ENCODE assay signal across 33 cellular contexts in the genomic region with DNA sequence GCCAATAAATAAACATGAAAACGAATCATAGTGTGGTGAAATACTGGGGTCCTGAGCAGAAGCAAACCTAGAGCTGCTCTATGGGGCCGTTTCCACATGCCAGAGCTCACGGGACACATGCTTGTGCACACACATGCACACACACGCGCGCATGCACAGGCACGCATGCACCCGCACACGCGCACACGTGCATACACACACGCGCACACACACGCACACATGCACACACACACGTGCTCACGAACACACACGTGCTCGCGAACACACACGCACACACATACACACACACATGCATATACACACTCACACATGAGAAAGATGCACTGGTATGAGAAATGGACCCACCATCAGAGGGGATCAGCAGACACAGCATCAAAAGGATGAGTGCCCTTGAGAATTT.
"Had no signal": no experiment of that assay in that cellular context is flagged by ENCODE, and none has a peak within 500 bp of the region (broad histone marks: within the 10 kb centered on the region; RNA-seq: fewer than 3 reads in every experiment).

No MANE protein-coding gene starts in this region.

- ATAC-seq: activated CD4-positive, CD25-positive, alpha-beta regulatory T cell treated with anti-CD3 and anti-CD28 coated beads, Interleukin-2, amount 50 U/mL, for 24 hours; activated CD8-positive, alpha-beta T cell treated with anti-CD3 and anti-CD28 coated beads for 36 hours; activated naive CD8-positive, alpha-beta T cell treated with anti-CD3 and anti-CD28 coated beads, Interleukin-2, amount 50 U/mL, for 24 hours; activated T-cell treated with anti-CD3 and anti-CD28 coated beads, Interleukin-2, amount 50 U/mL, for 4 hours; activated T-helper 17 cell treated with anti-CD3 and anti-CD28 coated beads, Interleukin-2, amount 50 U/mL, for 72 hours; body of pancreas; esophagus mucosa; T-cell; T-helper 17 cell had no signal

- FAIRE-seq: endometrium, endothelial cell of umbilical vein, frontal cortex had no signal

- H3K4me3 ChIP-seq: adrenal gland, body of pancreas, cardiac muscle cell, colonic mucosa had no signal

- DNase-seq: activated B cell treated with CpG ODN at 0.5 μM for 24 hours; activated CD4-positive, alpha-beta T cell treated with anti-CD3 and anti-CD28 coated beads for 48 hours; activated CD4-positive, alpha-beta T cell treated with anti-CD3 and anti-CD28 coated beads, Interleukin-2, amount 50 U/mL, for 1 hour; activated CD4-positive, alpha-beta T cell treated with anti-CD3 and anti-CD28 coated beads, Interleukin-2, amount 50 U/mL, for 48 hours; activated CD8-positive, alpha-beta memory T cell treated with anti-CD3 and anti-CD28 coated beads for 24 hours; activated CD8-positive, alpha-beta T cell treated with anti-CD3 and anti-CD28 coated beads for 36 hours; activated effector memory CD4-positive, alpha-beta T cell treated with Interleukin-2 at 50 U/mL for 16 hours; activated gamma-delta T cell treated with Interleukin-2 at 50 U/mL for 16 hours; activated naive CD4-positive, alpha-beta T cell treated with anti-CD3 and anti-CD28 coated beads, Interleukin-2, amount 50 U/mL, for 16 hours; activated naive CD4-positive, alpha-beta T cell treated with Interleukin-2 at 50 U/mL for 16 hours; activated naive CD8-positive, alpha-beta T cell treated with anti-CD3 and anti-CD28 coated beads, Interleukin-2, amount 50 U/mL, for 24 hours; activated T-cell treated with anti-CD3 and anti-CD28 coated beads, Interleukin-2, amount 50 U/mL, for 4 hours; adrenal gland; amygdala; aorta; body of pancreas; central memory CD4-positive, alpha-beta T cell; cerebellar nuclear complex; colonic mucosa; effector CD8-positive, alpha-beta T cell; foreskin fibroblast; head of caudate nucleus; T-cell; T-helper 17 cell; T1000; WERI-Rb-1 had no signal

- H3K36me3 ChIP-seq: adrenal gland, cardiac muscle cell, colonic mucosa, WERI-Rb-1 had no signal

- H3K27ac ChIP-seq: adrenal gland, body of pancreas, cardiac muscle cell, colonic mucosa, WERI-Rb-1 had no signal

- H3K4me1 ChIP-seq: adrenal gland, body of pancreas, colonic mucosa had no signal

- H3K9me3 ChIP-seq: adrenal gland, body of pancreas, colonic mucosa had no signal

- H3K27me3 ChIP-seq: adrenal gland, body of pancreas, cardiac muscle cell, colonic mucosa had no signal
